In genomic region chr1:51272916-51273315, GRCh38 we compare ENCODE assay signal across 33 cellular contexts. TPM values are rescaled to one million over a fixed set of nuclear protein-coding genes. Genes with fewer than 3 reads are reported as not detected.
"Had no signal": no experiment of that assay in that cellular context is flagged by ENCODE, and none has a peak within 500 bp of the region (broad histone marks: within the 10 kb centered on the region; RNA-seq: fewer than 3 reads in every experiment).

No MANE protein-coding gene starts in this region.

- H3K27me3 ChIP-seq: adrenal gland, ascending aorta, body of pancreas, brain microvascular endothelial cell, breast epithelium, cardiac muscle cell had no signal

- H3K4me3 ChIP-seq: adrenal gland, ascending aorta, body of pancreas, breast epithelium, cardiac muscle cell had no signal

- H3K4me1 ChIP-seq: breast epithelium had no signal

- ATAC-seq: activated naive CD4-positive, alpha-beta T cell treated with anti-CD3 and anti-CD28 coated beads, Interleukin-2, amount 50 U/mL, for 72 hours; activated naive CD8-positive, alpha-beta T cell treated with anti-CD3 and anti-CD28 coated beads, Interleukin-2, amount 50 U/mL, for 24 hours; activated T-cell treated with anti-CD3 and anti-CD28 coated beads, Interleukin-2, amount 50 U/mL, for 4 hours; activated T-cell treated with anti-CD3 and anti-CD28 coated beads, Interleukin-2, amount 50 U/mL, for 72 hours; activated T-helper 17 cell treated with anti-CD3 and anti-CD28 coated beads, Interleukin-2, amount 50 U/mL, for 72 hours; body of pancreas had no signal

- H3K9me3 ChIP-seq: adrenal gland, ascending aorta, body of pancreas, breast epithelium had no signal

- FAIRE-seq: astrocyte, bronchial epithelial cell had no signal

- H3K27ac ChIP-seq: adrenal gland, body of pancreas, brain microvascular endothelial cell, breast epithelium, cardiac muscle cell had no signal

- DNase-seq: activated effector memory CD4-positive, alpha-beta T cell treated with anti-CD3 and anti-CD28 coated beads, Interleukin-2, amount 50 U/mL, for 16 hours; activated effector memory CD4-positive, alpha-beta T cell treated with Interleukin-2 at 50 U/mL for 16 hours; activated gamma-delta T cell; activated gamma-delta T cell treated with Interleukin-2 at 50 U/mL for 16 hours; activated naive CD4-positive, alpha-beta T cell; activated naive CD4-positive, alpha-beta T cell treated with anti-CD3 and anti-CD28 coated beads for 36 hours; activated naive CD4-positive, alpha-beta T cell treated with anti-CD3 and anti-CD28 coated beads, Interleukin-2, amount 10 ng/mL, durations not matched to agents 7 days and 5 days; activated naive CD4-positive, alpha-beta T cell treated with anti-CD3 and anti-CD28 coated beads, Interleukin-2, amount 50 U/mL, for 16 hours; activated naive CD4-positive, alpha-beta T cell treated with Interleukin-2 at 50 U/mL for 16 hours; activated naive CD8-positive, alpha-beta T cell treated with anti-CD3 and anti-CD28 coated beads for 36 hours; activated naive CD8-positive, alpha-beta T cell treated with anti-CD3 and anti-CD28 coated beads, Interleukin-2, amount 10 ng/mL, durations not matched to agents 7 days and 5 days; activated naive CD8-positive, alpha-beta T cell treated with anti-CD3 and anti-CD28 coated beads, Interleukin-2, amount 50 U/mL, for 24 hours; activated T-cell treated with anti-CD3 and anti-CD28 coated beads, Interleukin-2, amount 50 U/mL, for 4 hours; activated T-cell treated with anti-CD3 and anti-CD28 coated beads, Interleukin-2, amount 50 U/mL, for 48 hours; activated T-cell treated with anti-CD3 and anti-CD28 coated beads, Interleukin-2, amount 50 U/mL, for 72 hours; adrenal gland; amniotic stem cell; amygdala; anterior cingulate cortex; aorta; body of pancreas; brain microvascular endothelial cell; caudate nucleus; central memory CD4-positive, alpha-beta T cell; cerebellar nuclear complex had no signal

- H3K36me3 ChIP-seq: adrenal gland, breast epithelium had no signal

RNA-seq across cellular contexts. Expression of gene TTC39A, which starts 57.4 kb away (rescaled TPM):
- total RNA-seq: activated naive CD4-positive, alpha-beta T cell treated with anti-CD3 and anti-CD28 coated beads for 36 hours; activated naive CD8-positive, alpha-beta T cell treated with anti-CD3 and anti-CD28 coated beads for 36 hours; activated naive CD8-positive, alpha-beta T cell treated with anti-CD3 and anti-CD28 coated beads, Interleukin-2, amount 10 ng/mL, durations not matched to agents 7 days and 5 days; activated T-helper 1 cell treated with anti-CD3 and anti-CD28 coated beads, Interleukin-12 subunit alpha, Interleukin-12 subunit beta, Interleukin-2, Interleukin-4 antibody, amounts not matched to agents 30 ng/mL and 10 ng/mL and 1 ng/mL, durations not matched to agents 14 hours and 24 hours and 36 hours; ascending aorta had no signal
